Comparison of ENCODE assay signal across 25 cellular contexts in the genomic region with DNA sequence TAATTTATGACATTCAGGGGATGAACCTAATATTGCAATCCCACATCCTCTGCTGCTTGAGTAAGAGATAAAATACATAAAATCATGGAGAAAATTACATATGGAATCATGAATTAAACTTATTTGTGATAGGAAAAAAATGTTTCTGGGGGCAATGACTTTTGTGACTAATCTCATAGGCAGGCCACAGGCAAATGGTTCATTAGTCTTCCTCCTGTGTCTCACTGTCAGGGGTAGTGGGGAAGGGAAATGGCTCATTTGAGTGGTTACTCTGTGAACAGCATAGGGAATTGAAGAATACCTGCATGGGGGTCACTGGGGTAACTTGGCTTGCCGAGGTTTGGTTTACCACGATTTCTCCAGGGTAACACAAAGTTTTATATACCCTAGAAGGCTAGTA.
DNase-seq lines count a peak whose midpoint lies in the region; ATAC-seq, FAIRE-seq and TF ChIP-seq lines count a peak whose summit lies in the region.
"Had no signal": no experiment of that assay in that cellular context is flagged by ENCODE, and none has a peak within 500 bp of the region (broad histone marks: within the 10 kb centered on the region; RNA-seq: fewer than 3 reads in every experiment).

No MANE protein-coding gene starts in this region.

- H3K4me1 Mint-ChIP-seq in HFFc6 (ENCODE audit: low read depth): peaks cover 64% of the 10 kb centered on the region
- H3K4me1 Mint-ChIP-seq: activated T-helper 17 cell treated with anti-CD3 and anti-CD28 coated beads, Interleukin-2, amount 50 U/mL, for 72 hours; immature natural killer cell had no signal

- BruUV-seq in HepG2 (replicated peaks; lab: Mats Ljungman, UMichigan): no TSS peak

- H3K4me3 Mint-ChIP-seq in HFFc6: no peak overlapping the region
- H3K4me3 Mint-ChIP-seq: activated T-helper 17 cell treated with anti-CD3 and anti-CD28 coated beads, Interleukin-2, amount 50 U/mL, for 72 hours; CD8-positive, alpha-beta T cell; H9; immature natural killer cell; natural killer cell treated with Interleukin-12 subunit alpha and Interleukin-12 subunit beta and Interleukin-15 and Interleukin-18, amount 100 ng/mL, for 72 hours had no signal

- no peak for FAIRE-seq in HepG2 (lab: Jason Lieb, UNC)

- no peaks in the 10 kb centered on the region for H3K4me1 ChIP-seq in HepG2 (ENCODE audit: insufficient read depth, low read length)

- intact Hi-C loops in lower leg skin (cut with DNase I; ENCODE audit: low total_unique reads) (no loop called here), HepG2 (cut with micrococcal nuclease; ENCODE audit: unreplicated experiment) (no loop called here)

- no peak for TF ChIP-seq CTCF in HFFc6 (IDR thresholded peaks at IDR 0.05)
- TF ChIP-seq CTCF in lower leg skin (IDR thresholded peaks at IDR 0.05): no peak
- TF ChIP-seq CTCF in HepG2 (CRISPR knock-in tag; IDR thresholded peaks at IDR 0.05): no peak

- CTCF ChIA-PET in HepG2 (lab: Yijun Ruan, JAX; ENCODE audit: low intra/inter-chr PET ratio, low total read pairs): no interaction called here

- H3K4me2 ChIP-seq in HepG2 (ENCODE audit: low read depth, low read length): no peak overlapping the region
- H3K4me2 ChIP-seq: hepatocyte had no signal

- no peak overlapping the region for H3K9ac ChIP-seq in HepG2 (ENCODE audit: insufficient read depth, low read depth, low read length)

- TF ChIP-seq RAD21 in HepG2 (CRISPR knock-in tag; IDR thresholded peaks at IDR 0.05): no peak

- no peaks in the 10 kb centered on the region for H3K36me3 ChIP-seq in HepG2 (replicated peaks in 1 of 2; ENCODE audit: control insufficient read depth in 1 of 2, insufficient read depth in 2 of 2, low read length in 2 of 2)
- H3K36me3 ChIP-seq: ovary had no signal

- POLR2A ChIA-PET in HepG2 (lab: Yijun Ruan, JAX): no interaction called here

- in situ Hi-C loops in HepG2 (cut with HindIII; ENCODE audit: extremely low pct_ligation_motif_present, low pct_unique_long_range_greater_than_20kb): no loop called here

- WGBS in lower leg skin, 2 donors: 81 to 96% methylated on average over 2 of the region's 2 CpGs
- WGBS in HepG2 (ENCODE audit: low lambda C conversion rate): 6% methylated on average over 2 of the region's 2 CpGs

- peak overlapping the region; percentile 20 for H3K27ac Mint-ChIP-seq in HFFc6
- H3K27ac Mint-ChIP-seq: activated naive CD4-positive, alpha-beta T cell treated with anti-CD3 and anti-CD28 coated beads, Interleukin-2, amount 50 U/mL, for 72 hours; activated T-helper 17 cell treated with anti-CD3 and anti-CD28 coated beads, Interleukin-2, amount 50 U/mL, for 72 hours; CD8-positive, alpha-beta T cell; H9; immature natural killer cell; natural killer cell treated with Interleukin-12 subunit alpha and Interleukin-12 subunit beta and Interleukin-15 and Interleukin-18, amount 100 ng/mL, for 72 hours had no signal

- DNase-seq in HFFc6 (peak; percentile 28), hepatic stellate cell (ENCODE audit: low spot score) (peak; percentile 14), lower leg skin (ENCODE audit: low spot score in 2 of 2) (no peak), HepG2 (ENCODE audit: low spot score) (no peak)
- DNase-seq: aorta; CD8-positive, alpha-beta T cell; DMS153; H9; immature natural killer cell; left ventricle myocardium superior; NCI-H1092; NCI-H2029 treated with DMSO at 0.1 percent for 48 hours; NCI-H774; ovary; right cardiac atrium; stimulated activated CD4-positive, alpha-beta T cell treated with anti-CD3 and anti-CD28 coated beads, Interleukin-4, amount 100 ng/mL, for 4 hours; stimulated activated naive CD4-positive, alpha-beta T cell had no signal

- H3K9me3 Mint-ChIP-seq in HFFc6: peaks cover 17% of the 10 kb centered on the region
- H3K9me3 Mint-ChIP-seq: activated T-helper 17 cell treated with anti-CD3 and anti-CD28 coated beads, Interleukin-2, amount 50 U/mL, for 72 hours had no signal

- no peaks in the 10 kb centered on the region for H3K27me3 ChIP-seq in HepG2 (ENCODE audit: control insufficient read depth in 1 of 2, insufficient read depth in 2 of 2, low read length in 2 of 2)
- H3K27me3 ChIP-seq: hepatocyte, ovary had no signal

- H3K27ac ChIP-seq in HepG2 (ENCODE audit: extremely low read length, insufficient read depth, low read length): no peak overlapping the region
- H3K27ac ChIP-seq: epithelial cell of prostate, hepatocyte, ovary had no signal

- H3K9me3 ChIP-seq in HepG2 (ENCODE audit: low read length): 0 out of 2 replicates have a peak, but pooled peaks cover 4% of the 10 kb centered on the region

- H3K36me3 Mint-ChIP-seq in HFFc6 (ENCODE audit: low read depth): peaks cover 10% of the 10 kb centered on the region
- H3K36me3 Mint-ChIP-seq: CD8-positive, alpha-beta T cell; immature natural killer cell had no signal

- TF ChIP-seq EP300 in HepG2 (IDR thresholded peaks at IDR 0.05; ENCODE audit: low read depth in 2 of 2, low read length in 2 of 2) (no peak), HepG2 (CRISPR knock-in tag; IDR thresholded peaks at IDR 0.05; ENCODE audit: borderline replicate concordance) (no peak)

- peak; percentile 50; the same call in 2 of the 3 replicates for ATAC-seq in SK-N-SH treated with all-trans-retinoic acid at 6 μM for 48 hours
- ATAC-seq in GM19467 (IDR thresholded peaks at IDR 0.05; ENCODE audit: unreplicated experiment): no peak
- no peak for ATAC-seq in GM18498 (IDR thresholded peaks at IDR 0.05; ENCODE audit: unreplicated experiment)
- no peak for ATAC-seq in HepG2
- ATAC-seq: activated naive CD4-positive, alpha-beta T cell treated with anti-CD3 and anti-CD28 coated beads, Interleukin-2, amount 50 U/mL, for 72 hours; activated T-helper 17 cell treated with anti-CD3 and anti-CD28 coated beads, Interleukin-2, amount 50 U/mL, for 72 hours; CD8-positive, alpha-beta T cell; left ventricle myocardium superior; natural killer cell treated with Interleukin-12 subunit alpha and Interleukin-12 subunit beta and Interleukin-15 and Interleukin-18, amount 100 ng/mL, for 72 hours; right cardiac atrium had no signal

- H3K27me3 Mint-ChIP-seq in HFFc6 (ENCODE audit: insufficient read depth): no peaks in the 10 kb centered on the region; the same call in none of the 2 replicates
- H3K27me3 Mint-ChIP-seq: activated T-helper 17 cell treated with anti-CD3 and anti-CD28 coated beads, Interleukin-2, amount 50 U/mL, for 72 hours had no signal

- H3K79me2 ChIP-seq in HepG2 (ENCODE audit: insufficient read depth, low read length): no peaks in the 10 kb centered on the region
- H3K79me2 ChIP-seq: hepatocyte had no signal

- H2AFZ ChIP-seq in HepG2 (ENCODE audit: low read length): no peak overlapping the region
- H2AFZ ChIP-seq: hepatocyte had no signal

- H3K4me3 ChIP-seq in lower leg skin (ENCODE audit: low read depth, poor library complexity, severe bottlenecking): no peak overlapping the region
- H3K4me3 ChIP-seq in HepG2 (replicated peaks in 1 of 3; ENCODE audit: insufficient read depth in 1 of 3, low read depth in 2 of 3, low read length in 3 of 3): no peak overlapping the region
- H3K4me3 ChIP-seq: hepatocyte, ovary had no signal

- H4K20me1 ChIP-seq in HepG2 (ENCODE audit: insufficient read depth, low read length): no peaks in the 10 kb centered on the region

- TF ChIP-seq POLR2A in lower leg skin (IDR thresholded peaks at IDR 0.05) (no peak), HepG2 (IDR thresholded peaks at IDR 0.05; ENCODE audit: insufficient read depth in 1 of 2, low read depth in 2 of 2, low read length in 2 of 2) (no peak)

TF ChIP-seq in SK-N-SH treated with all-trans-retinoic acid at 6 μM for 48 hours, 23 proteins besides CTCF, POLR2A, EP300 and RAD21 (continues in another document):
- TF ChIP-seq, protein P1, sequence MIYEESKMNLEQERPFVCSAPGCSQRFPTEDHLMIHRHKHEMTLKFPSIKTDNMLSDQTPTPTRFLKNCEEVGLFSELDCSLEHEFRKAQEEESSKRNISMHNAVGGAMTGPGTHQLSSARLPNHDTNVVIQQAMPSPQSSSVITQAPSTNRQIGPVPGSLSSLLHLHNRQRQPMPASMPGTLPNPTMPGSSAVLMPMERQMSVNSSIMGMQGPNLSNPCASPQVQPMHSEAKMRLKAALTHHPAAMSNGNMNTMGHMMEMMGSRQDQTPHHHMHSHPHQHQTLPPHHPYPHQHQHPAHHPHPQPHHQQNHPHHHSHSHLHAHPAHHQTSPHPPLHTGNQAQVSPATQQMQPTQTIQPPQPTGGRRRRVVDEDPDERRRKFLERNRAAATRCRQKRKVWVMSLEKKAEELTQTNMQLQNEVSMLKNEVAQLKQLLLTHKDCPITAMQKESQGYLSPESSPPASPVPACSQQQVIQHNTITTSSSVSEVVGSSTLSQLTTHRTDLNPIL (CRISPR knock-in tag; IDR thresholded peaks at IDR 0.05; ENCODE audit: low read depth): no peak
- no peak for TF ChIP-seq CSDC2 (CRISPR knock-in tag; IDR thresholded peaks at IDR 0.05)
- TF ChIP-seq OSR1 (CRISPR knock-in tag; IDR thresholded peaks at IDR 0.05): no peak

TF ChIP-seq in HepG2, 621 proteins besides CTCF, POLR2A, EP300 and RAD21:
- no peak for TF ChIP-seq ZBTB38 (CRISPR knock-in tag; IDR thresholded peaks at IDR 0.05)

Comparison
In these comparisons a context has a peak if more than half of its experiments do, and no peak if none do; other contexts are left out.
1. DNase-seq: peak in HFFc6 (single experiment) and hepatic stellate cell (single experiment); none in lower leg skin (0 of 2) and HepG2 (single experiment).